1 cellular context compared by ENCODE assay signal in genomic region chr2:237895544-237896506, GRCh38.
TF ChIP-seq lines count a peak whose summit lies in the region.

No MANE protein-coding gene starts in this region.

TF ChIP-seq in WTC11, 78 proteins besides CTCF, POLR2A, EP300 and RAD21 (continued from another document):
- TF ChIP-seq ZBTB43 (CRISPR knock-in tag; IDR thresholded peaks at IDR 0.05) = no peak
